8 cellular contexts compared by ENCODE assay signal in the genomic region with DNA sequence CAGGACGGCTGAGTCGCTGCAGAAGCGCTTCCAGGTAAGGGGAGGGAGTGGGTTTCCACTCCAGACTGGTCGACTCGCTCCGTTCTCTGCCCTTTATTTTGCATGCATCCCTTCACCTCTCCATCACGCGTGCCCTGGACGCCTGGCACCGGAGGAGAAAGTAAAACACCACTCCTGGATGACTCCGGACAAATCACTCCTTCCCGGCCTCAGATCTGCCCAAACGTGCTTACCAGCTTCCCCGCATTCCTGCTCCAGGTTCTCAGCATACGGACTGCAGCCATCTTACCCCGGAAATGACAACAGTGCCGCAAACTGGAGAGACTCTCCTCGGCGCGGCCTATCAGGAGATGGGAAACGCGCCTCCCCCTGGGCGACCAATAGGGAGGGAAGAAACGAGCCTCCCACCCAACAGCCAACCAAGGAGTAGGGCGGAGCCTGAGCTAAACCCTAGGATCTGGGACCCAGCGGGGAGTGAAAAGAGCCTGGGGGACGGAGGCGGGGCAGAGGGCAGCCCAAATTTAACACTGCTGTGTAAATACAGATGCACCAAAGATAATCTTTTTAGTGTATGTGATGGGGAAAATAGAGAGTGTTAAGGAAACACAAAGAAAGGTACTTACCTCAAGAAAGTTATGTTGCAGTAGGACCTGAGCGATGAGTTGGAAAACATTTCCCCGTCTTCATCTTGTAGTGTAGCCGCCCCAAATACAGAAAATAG. TPM values are rescaled to one million over a fixed set of nuclear protein-coding genes. Genes with fewer than 3 reads are reported as not detected.
DNase-seq lines count a peak whose midpoint lies in the region; ATAC-seq, FAIRE-seq and TF ChIP-seq lines count a peak whose summit lies in the region.

Gene DBT, minus strand, starts transcription at position 298 of the 721 bp plus-strand sequence. Its CDS starts 14 bp downstream, at position 284.

- ATAC-seq in HG02840 (IDR thresholded peaks at IDR 0.05; ENCODE audit: low FRiP score, unreplicated experiment), result peak; percentile 100
- ATAC-seq in heart right ventricle, result peak; percentile 100
- ATAC-seq in upper lobe of right lung, result peak; percentile 100

- TF ChIP-seq POLR2A in GM12892 (IDR thresholded peaks at IDR 0.05; ENCODE audit: low read depth, low read length), result peak; percentile 98

- peak within 1 kb of the TSS; percentile 98 for H3K9ac ChIP-seq in adipocyte (ENCODE audit: low read length)

- H3K9me3 ChIP-seq in adipocyte (ENCODE audit: control insufficient read depth, low read length), result no peaks in the 10 kb centered on the region
- H3K9me3 ChIP-seq in heart right ventricle, result no peaks in the 10 kb centered on the region
- no peaks in the 10 kb centered on the region for H3K9me3 ChIP-seq in upper lobe of right lung

- DNase-seq in GM12892 (ENCODE audit: insufficient read length) (peak; percentile 79), NCI-H1436 treated with DMSO at 0.1 percent for 48 hours (lab: John Stamatoyannopoulos, UW) (peak; percentile 79), T follicular helper cell (ENCODE audit: low read depth) (peak; percentile 88), adipocyte (ENCODE audit: low read depth) (peak; percentile 99), heart right ventricle (peak; percentile 90 to 96), posterior cingulate gyrus (peak; percentile 95 to 99 (median 97)), upper lobe of right lung (peak; percentile 95)

- H3K4me1 ChIP-seq in adipocyte (ENCODE audit: control insufficient read depth, insufficient read depth, low read length) (peaks cover 20% of the 10 kb centered on the region), heart right ventricle (peaks cover 0 to 27% (median 19%) of the 10 kb centered on the region in 9 donors), upper lobe of right lung (peaks cover 16% of the 10 kb centered on the region)

- H3K27me3 ChIP-seq in adipocyte (replicated peaks; ENCODE audit: control insufficient read depth, insufficient read depth, low read length) (no peaks in the 10 kb centered on the region), heart right ventricle (no peaks in the 10 kb centered on the region), upper lobe of right lung (no peaks in the 10 kb centered on the region)

- no peak for TF ChIP-seq CTCF in heart right ventricle (IDR thresholded peaks at IDR 0.05)
- TF ChIP-seq CTCF in upper lobe of right lung (IDR thresholded peaks at IDR 0.05), result no peak

- H3K27ac ChIP-seq in heart right ventricle (peak within 1 kb of the TSS in 9 of 10 donors; percentile 77 to 95 (median 88)), upper lobe of right lung (peak within 1 kb of the TSS; percentile 94)

- 1% methylated on average over 31 of the region's 31 CpGs for WGBS in heart right ventricle, 2 donors

- H3K36me3 ChIP-seq in adipocyte (ENCODE audit: control insufficient read depth, insufficient read depth, low read length, severe bottlenecking), result peaks cover 4% of the 10 kb centered on the region
- no peaks in the 10 kb centered on the region for H3K36me3 ChIP-seq in heart right ventricle
- no peaks in the 10 kb centered on the region for H3K36me3 ChIP-seq in upper lobe of right lung

- H3K4me3 ChIP-seq in adipocyte (ENCODE audit: low read length) (peak within 1 kb of the TSS; percentile 100), heart right ventricle (peak within 1 kb of the TSS; percentile 58 to 97 (median 79)), upper lobe of right lung (peak within 1 kb of the TSS; percentile 95)

- intact Hi-C loops in heart right ventricle (cut with DNase I) (loop anchor here in 5 of 10 donors (1.0 to 10.0 kb wide), 5 partner anchors 17 to 645 kb away; partner anchors contain the start of genes RTCA (in 2 of the 5), EXTL2 (in 1 of the 5) and SLC30A7 (in 1 of the 5)), posterior cingulate gyrus (cut with DNase I) (loop anchor here (2.0 to 5.0 kb wide), 3 partner anchors 17 to 117 kb away; partner anchors contain the start of genes RTCA, SASS6 and TRMT13), upper lobe of right lung (cut with DNase I) (no loop called here)

- peak; percentile 100 for FAIRE-seq in GM12892 (lab: Jason Lieb, UNC)

RNA-seq across cellular contexts. Expression of gene DBT, which starts in this region (rescaled TPM):
- 9.8 TPM for polyA plus RNA-seq in GM12892 (2012; ENCODE audit: missing spikeins)
- total RNA-seq in heart right ventricle (10 to 100 TPM; 27.9 to 49.0 (median 38.8) TPM), upper lobe of right lung (15.7 TPM)
- 1 to 10 TPM; 4.9 to 8.3 TPM for polyA plus RNA-seq in heart right ventricle

Comparison
In these comparisons a context has a peak if more than half of its experiments do, and no peak if none do; other contexts are left out.
1. Peak in every context shown above with its lines: DNase-seq, ATAC-seq, H3K4me3 ChIP-seq and H3K27ac ChIP-seq.